Comparison of ENCODE assay signal across 10 cellular contexts in the genomic region with DNA sequence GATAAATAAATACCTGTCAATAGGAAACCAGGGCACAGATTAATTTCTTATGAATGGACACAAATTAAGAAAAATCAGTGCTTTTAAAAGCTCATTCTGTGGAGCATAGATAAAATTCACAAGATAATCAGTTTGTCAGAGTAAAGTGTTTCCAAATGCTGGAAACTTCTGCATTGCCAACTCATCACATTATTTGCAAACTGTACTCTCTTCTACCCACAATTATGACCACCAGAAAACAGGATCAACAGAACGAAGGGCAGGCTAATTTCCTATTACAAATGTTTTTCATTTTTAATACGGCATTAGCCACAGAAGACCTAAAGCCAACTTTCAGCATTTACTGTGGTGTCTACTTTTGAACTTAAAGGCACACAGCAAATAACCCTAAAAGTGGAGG. TPM values are rescaled to one million over a fixed set of nuclear protein-coding genes. Genes with fewer than 3 reads are reported as not detected.
DNase-seq lines count a peak whose midpoint lies in the region; ATAC-seq and TF ChIP-seq lines count a peak whose summit lies in the region.
"Had no signal": no experiment of that assay in that cellular context is flagged by ENCODE, and none has a peak within 500 bp of the region (broad histone marks: within the 10 kb centered on the region; RNA-seq: fewer than 3 reads in every experiment).

No MANE protein-coding gene starts in this region.

- no peaks in the 10 kb centered on the region for H3K27me3 Mint-ChIP-seq in HFFc6 (ENCODE audit: insufficient read depth)

- no peak for TF ChIP-seq POLR2A in spleen (IDR thresholded peaks at IDR 0.05)

- H3K27ac ChIP-seq in hepatocyte (peak overlapping the region; percentile 87), spleen (peak overlapping the region in 5 of 8 donors; percentile 33 to 94 (median 61))

- H3K9me2 ChIP-seq in hepatocyte (replicated peaks; ENCODE audit: insufficient read depth), result no peaks in the 10 kb centered on the region

- peak overlapping the region; percentile 93 for H3K9ac ChIP-seq in adipocyte (ENCODE audit: low read length)

- no peaks in the 10 kb centered on the region for H3K27me3 ChIP-seq in adipocyte (replicated peaks; ENCODE audit: control insufficient read depth, insufficient read depth, low read length)
- H3K27me3 ChIP-seq in hepatocyte, result no peaks in the 10 kb centered on the region
- H3K27me3 ChIP-seq in spleen (replicated peaks in 1 of 7), result peaks cover 0 to 23% (median 8%) of the 10 kb centered on the region in 7 donors

- peaks cover 94% of the 10 kb centered on the region for H3K79me2 ChIP-seq in hepatocyte

- no peak overlapping the region for H2AFZ ChIP-seq in hepatocyte

- 16% methylated on average over 2 of the region's 2 CpGs for WGBS in hepatocyte (ENCODE audit: low lambda C conversion rate, missing lambda C conversion rate)
- WGBS in spleen, 5 donors, result 41 to 76% (median 53%) methylated on average over 2 of the region's 2 CpGs

- DNase-seq in HFFc6 (no peak), adipocyte (ENCODE audit: low read depth) (peak; percentile 27), hepatocyte (ENCODE audit: low spot score) (no peak), spleen (no peak), UCSD-AML1 (lab: John Stamatoyannopoulos, UW; ENCODE audit: unreplicated experiment) (no peak), NCI-H1417 treated with DMSO at 0.1 percent for 48 hours (lab: John Stamatoyannopoulos, UW) (no peak), GDM1 (lab: John Stamatoyannopoulos, UW) (no peak)
- DNase-seq: activated gamma-delta T cell, NCI-H1105 had no signal

- H3K4me3 ChIP-seq in adipocyte (ENCODE audit: low read length) (peak overlapping the region; percentile 87), hepatocyte (peak overlapping the region; percentile 51), spleen (peak overlapping the region in 3 of 8 donors; percentile 20 to 86 (median 65))

- peaks cover 68% of the 10 kb centered on the region for H3K4me1 ChIP-seq in adipocyte (ENCODE audit: control insufficient read depth, insufficient read depth, low read length)
- peaks cover 40% of the 10 kb centered on the region for H3K4me1 ChIP-seq in hepatocyte (ENCODE audit: insufficient read depth)
- H3K4me1 ChIP-seq in spleen, result peaks cover 4 to 87% (median 43%) of the 10 kb centered on the region in 6 donors

- H3K9me3 ChIP-seq in adipocyte (ENCODE audit: control insufficient read depth, low read length) (no peaks in the 10 kb centered on the region), hepatocyte (ENCODE audit: low read depth) (no peaks in the 10 kb centered on the region), spleen (no peaks in the 10 kb centered on the region)

- intact Hi-C loops in spleen (cut with DNase I; ENCODE audit: low total_unique reads), result no loop called here

- H4K20me1 ChIP-seq in hepatocyte (ENCODE audit: insufficient read depth, poor library complexity, severe bottlenecking), result peaks cover 18% of the 10 kb centered on the region

- H3K9me3 Mint-ChIP-seq in HFFc6, result no peaks in the 10 kb centered on the region

- H3K4me3 Mint-ChIP-seq in HFFc6, result peak overlapping the region; percentile 90

- ATAC-seq in HG02852 (IDR thresholded peaks at IDR 0.05; ENCODE audit: unreplicated experiment), result no peak

- H3K27ac Mint-ChIP-seq in HFFc6, result peak overlapping the region; percentile 83

- TF ChIP-seq CTCF in HFFc6 (IDR thresholded peaks at IDR 0.05) (no peak), hepatocyte (IDR thresholded peaks at IDR 0.05; ENCODE audit: poor library complexity) (no peak), spleen (IDR thresholded peaks at IDR 0.05 in 8 of 11, conservative IDR thresholded peaks at IDR 0.05 in 3 of 11) (no peak)

- peaks cover 86% of the 10 kb centered on the region for H3K36me3 Mint-ChIP-seq in HFFc6 (ENCODE audit: low read depth)

- H3K4me1 Mint-ChIP-seq in HFFc6 (ENCODE audit: low read depth), result peaks cover 63% of the 10 kb centered on the region

- H3K4me2 ChIP-seq in hepatocyte, result peak overlapping the region; percentile 83

- peaks cover 10% of the 10 kb centered on the region for H3K36me3 ChIP-seq in adipocyte (ENCODE audit: control insufficient read depth, insufficient read depth, low read length, severe bottlenecking)
- H3K36me3 ChIP-seq in hepatocyte (replicated peaks; ENCODE audit: insufficient read depth, low read depth), result no peaks in the 10 kb centered on the region
- H3K36me3 ChIP-seq in spleen, result no peaks in the 10 kb centered on the region

RNA-seq across cellular contexts. Expression of gene IRS1, which starts 6.0 kb away (rescaled TPM):
- total RNA-seq in HFFc6 (2021; fragmentation: NEBNext Ultra II Directional; extraction: Animal tissue kit (Norgen Biotek cat#: 25700)), result 10 to 100 TPM; 37.4 to 49.9 (median 44.4) TPM
- 20.1 and 25.6 TPM in 2 replicates for total RNA-seq in hepatocyte
- 10.9 and 12.5 TPM in 2 replicates for polyA plus RNA-seq in hepatocyte
- 10 to 100 TPM in 2 of 7 donors, 1 to 10 TPM in 5; 6.2 to 11.6 (median 9.3) TPM for total RNA-seq in spleen
- polyA plus RNA-seq in spleen, result 1 to 10 TPM in 2 of 3 donors, under 1 TPM in 1; 0.89 to 1.5 (median 1.2) TPM

RNA-seq across cellular contexts. Expression of gene RHBDD1, which starts 42.2 kb away (rescaled TPM):
- 10 to 100 TPM; 34.3 to 50.7 (median 42.3) TPM for total RNA-seq in HFFc6 (2021; fragmentation: NEBNext Ultra II Directional; extraction: Animal tissue kit (Norgen Biotek cat#: 25700))
- total RNA-seq in hepatocyte, result 16.2 and 20.1 TPM in 2 replicates
- polyA plus RNA-seq in hepatocyte, result 13.1 and 20.9 TPM in 2 replicates
- total RNA-seq in spleen, result 10 to 100 TPM; 27.1 to 67.5 (median 51.2) TPM
- 1 to 10 TPM; 6.1 to 8.0 (median 7.6) TPM for polyA plus RNA-seq in spleen
